In the genomic region with DNA sequence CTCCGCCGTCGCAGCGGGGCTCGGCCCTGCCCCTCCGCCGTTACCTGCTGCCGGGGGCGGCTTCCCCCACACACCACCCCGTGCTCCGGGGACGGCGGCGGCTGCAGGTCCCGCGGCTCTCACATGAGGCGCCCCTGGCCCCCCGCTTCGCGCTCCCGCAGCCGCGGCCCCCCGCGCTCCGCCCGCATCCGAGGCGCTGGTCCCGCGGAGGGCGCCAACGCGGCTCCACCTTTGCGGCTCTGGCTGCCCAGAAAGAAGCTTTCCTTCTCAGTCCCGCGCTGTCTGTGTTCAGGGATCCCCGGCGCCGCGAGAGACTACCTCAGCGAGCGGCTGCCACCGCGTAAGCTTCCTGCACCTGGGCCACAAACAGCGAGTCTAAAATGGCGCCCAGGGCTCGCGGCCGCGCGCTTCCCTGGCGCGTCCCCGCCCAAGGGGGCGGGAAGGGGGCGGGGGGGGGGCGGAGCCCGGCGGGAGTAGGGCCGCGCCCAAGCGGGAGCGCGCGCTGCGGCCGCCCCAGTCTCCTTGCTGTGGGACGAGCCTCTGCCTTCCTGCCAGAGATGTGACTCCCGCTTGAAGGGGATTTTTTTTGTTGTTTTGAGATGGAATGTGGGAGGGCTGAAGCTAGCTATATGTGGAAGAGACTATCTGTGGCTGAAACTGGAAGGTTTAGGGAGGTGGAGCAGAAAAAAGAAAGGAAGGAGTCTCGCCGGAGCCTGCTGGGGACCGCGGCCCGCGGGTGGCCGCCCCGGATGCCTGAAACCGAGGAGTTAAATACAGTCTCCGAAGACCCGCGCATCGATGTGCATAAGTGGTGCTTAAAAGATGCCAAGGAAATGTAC, we compare ENCODE assay signal across 1 cellular context.
TF ChIP-seq lines count a peak whose summit lies in the region.

TSS of gene FBXL3 (minus strand) at position 377 of the 839 bp plus-strand sequence. CDS start 5,299 bp downstream, outside the sequence.

TF ChIP-seq in HepG2, 621 proteins besides CTCF, POLR2A, EP300 and RAD21 (continued from another document):
- TF ChIP-seq ZBTB10 (CRISPR knock-in tag; IDR thresholded peaks at IDR 0.05; ENCODE audit: borderline replicate concordance) (peak; percentile 45; the same call in 1 of the 2 replicates), ARNT2 (CRISPR knock-in tag; IDR thresholded peaks at IDR 0.05; ENCODE audit: low read depth) (peak; percentile 39; the same call in 1 of the 2 replicates), POLR2G (IDR thresholded peaks at IDR 0.05; ENCODE audit: low read depth, low read length) (peak; percentile 89), ZFP62 (CRISPR knock-in tag; IDR thresholded peaks at IDR 0.05) (no peak), ZNF597 (CRISPR knock-in tag; IDR thresholded peaks at IDR 0.05) (no peak), SRY (CRISPR knock-in tag; IDR thresholded peaks at IDR 0.05) (peak; percentile 71; the same call in 1 of the 2 replicates), MED8 (CRISPR knock-in tag; IDR thresholded peaks at IDR 0.05; ENCODE audit: insufficient replicate concordance) (no peak), ELF3 (CRISPR knock-in tag; IDR thresholded peaks at IDR 0.05) (0 out of 2 replicates have a peak, but pooled peaks have one; percentile 10), MTF2 (CRISPR knock-in tag; IDR thresholded peaks at IDR 0.05; ENCODE audit: borderline replicate concordance) (no peak), ZNF335 (CRISPR knock-in tag; IDR thresholded peaks at IDR 0.05) (peak; percentile 83; the same call in 1 of the 2 replicates), ZNF768 (CRISPR knock-in tag; IDR thresholded peaks at IDR 0.05) (no peak), ZNF839 (CRISPR knock-in tag; IDR thresholded peaks at IDR 0.05; ENCODE audit: borderline replicate concordance) (no peak), ZNF350 (CRISPR knock-in tag; IDR thresholded peaks at IDR 0.05; ENCODE audit: borderline replicate concordance, low read depth) (no peak), ZNF275 (CRISPR knock-in tag; IDR thresholded peaks at IDR 0.05; ENCODE audit: borderline replicate concordance) (0 out of 2 replicates have a peak, but pooled peaks have one; percentile 38), ASH2L (IDR thresholded peaks at IDR 0.05; ENCODE audit: insufficient read length, low read depth, low read length) (peak; percentile 78), BATF2 (CRISPR knock-in tag; IDR thresholded peaks at IDR 0.05) (no peak), MAZ (IDR thresholded peaks at IDR 0.05; ENCODE audit: borderline replicate concordance, low read depth, low read length) (peak; percentile 71; the same call in 1 of the 2 replicates), MAZ (CRISPR knock-in tag; IDR thresholded peaks at IDR 0.05; ENCODE audit: low read depth) (no peak; the same call in 1 of the 2 replicates), MED13 (CRISPR knock-in tag; IDR thresholded peaks at IDR 0.05) (no peak), YEATS2 (CRISPR knock-in tag; IDR thresholded peaks at IDR 0.05; ENCODE audit: borderline replicate concordance) (no peak), KDM2A (CRISPR knock-in tag; IDR thresholded peaks at IDR 0.05; ENCODE audit: borderline replicate concordance, low read depth) (peak; percentile 26; the same call in 1 of the 2 replicates), ZNF678 (CRISPR knock-in tag; IDR thresholded peaks at IDR 0.05) (no peak), ZFX (CRISPR knock-in tag; IDR thresholded peaks at IDR 0.05; ENCODE audit: low read depth) (peak; percentile 77), ZBTB14 (CRISPR knock-in tag; IDR thresholded peaks at IDR 0.05) (peak; percentile 95), POLR2AphosphoS5 (IDR thresholded peaks at IDR 0.05; ENCODE audit: low read depth, low read length) (peak; percentile 89), IKZF4 (CRISPR knock-in tag; IDR thresholded peaks at IDR 0.05; ENCODE audit: borderline replicate concordance, low read depth, not compliant biosample characterization) (no peak), ZKSCAN5 (CRISPR knock-in tag; IDR thresholded peaks at IDR 0.05) (no peak), ZBTB8A (CRISPR knock-in tag; IDR thresholded peaks at IDR 0.05; ENCODE audit: borderline replicate concordance, low read depth) (no peak), ARID4A (CRISPR knock-in tag; IDR thresholded peaks at IDR 0.05; ENCODE audit: borderline replicate concordance) (peak; percentile 52; the same call in 1 of the 2 replicates), ERF (CRISPR knock-in tag; IDR thresholded peaks at IDR 0.05) (no peak; the same call in 1 of the 2 replicates), NBN (conservative IDR thresholded peaks at IDR 0.05) (no peak), MYC (CRISPR knock-in tag; IDR thresholded peaks at IDR 0.05; ENCODE audit: borderline replicate concordance) (0 out of 2 replicates have a peak, but pooled peaks have one; percentile 13), CBX5 (CRISPR knock-in tag; IDR thresholded peaks at IDR 0.05; ENCODE audit: borderline replicate concordance) (no peak)
- TF ChIP-seq, protein P1, sequence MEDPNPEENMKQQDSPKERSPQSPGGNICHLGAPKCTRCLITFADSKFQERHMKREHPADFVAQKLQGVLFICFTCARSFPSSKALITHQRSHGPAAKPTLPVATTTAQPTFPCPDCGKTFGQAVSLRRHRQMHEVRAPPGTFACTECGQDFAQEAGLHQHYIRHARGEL (CRISPR knock-in tag; IDR thresholded peaks at IDR 0.05) = no peak
- TF ChIP-seq, protein P2, sequence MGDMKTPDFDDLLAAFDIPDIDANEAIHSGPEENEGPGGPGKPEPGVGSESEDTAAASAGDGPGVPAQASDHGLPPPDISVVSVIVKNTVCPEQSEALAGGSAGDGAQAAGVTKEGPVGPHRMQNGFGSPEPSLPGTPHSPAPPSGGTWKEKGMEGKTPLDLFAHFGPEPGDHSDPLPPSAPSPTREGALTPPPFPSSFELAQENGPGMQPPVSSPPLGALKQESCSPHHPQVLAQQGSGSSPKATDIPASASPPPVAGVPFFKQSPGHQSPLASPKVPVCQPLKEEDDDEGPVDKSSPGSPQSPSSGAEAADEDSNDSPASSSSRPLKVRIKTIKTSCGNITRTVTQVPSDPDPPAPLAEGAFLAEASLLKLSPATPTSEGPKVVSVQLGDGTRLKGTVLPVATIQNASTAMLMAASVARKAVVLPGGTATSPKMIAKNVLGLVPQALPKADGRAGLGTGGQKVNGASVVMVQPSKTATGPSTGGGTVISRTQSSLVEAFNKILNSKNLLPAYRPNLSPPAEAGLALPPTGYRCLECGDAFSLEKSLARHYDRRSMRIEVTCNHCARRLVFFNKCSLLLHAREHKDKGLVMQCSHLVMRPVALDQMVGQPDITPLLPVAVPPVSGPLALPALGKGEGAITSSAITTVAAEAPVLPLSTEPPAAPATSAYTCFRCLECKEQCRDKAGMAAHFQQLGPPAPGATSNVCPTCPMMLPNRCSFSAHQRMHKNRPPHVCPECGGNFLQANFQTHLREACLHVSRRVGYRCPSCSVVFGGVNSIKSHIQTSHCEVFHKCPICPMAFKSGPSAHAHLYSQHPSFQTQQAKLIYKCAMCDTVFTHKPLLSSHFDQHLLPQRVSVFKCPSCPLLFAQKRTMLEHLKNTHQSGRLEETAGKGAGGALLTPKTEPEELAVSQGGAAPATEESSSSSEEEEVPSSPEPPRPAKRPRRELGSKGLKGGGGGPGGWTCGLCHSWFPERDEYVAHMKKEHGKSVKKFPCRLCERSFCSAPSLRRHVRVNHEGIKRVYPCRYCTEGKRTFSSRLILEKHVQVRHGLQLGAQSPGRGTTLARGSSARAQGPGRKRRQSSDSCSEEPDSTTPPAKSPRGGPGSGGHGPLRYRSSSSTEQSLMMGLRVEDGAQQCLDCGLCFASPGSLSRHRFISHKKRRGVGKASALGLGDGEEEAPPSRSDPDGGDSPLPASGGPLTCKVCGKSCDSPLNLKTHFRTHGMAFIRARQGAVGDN (CRISPR knock-in tag; IDR thresholded peaks at IDR 0.05) = peak; percentile 53
TF ChIP-seq in HepG2: peak in this region for 65.
